In genomic region chrX:115232933-115233496, GRCh38 we compare ENCODE assay signal across 9 cellular contexts. TPM values are rescaled to one million over a fixed set of nuclear protein-coding genes. Genes with fewer than 3 reads are reported as not detected.
DNase-seq lines count a peak whose midpoint lies in the region; ATAC-seq and TF ChIP-seq lines count a peak whose summit lies in the region.
"Had no signal": no experiment of that assay in that cellular context is flagged by ENCODE, and none has a peak within 500 bp of the region (broad histone marks: within the 10 kb centered on the region; RNA-seq: fewer than 3 reads in every experiment).

No MANE protein-coding gene starts in this region.

- H4K20me1 ChIP-seq in neural progenitor cell (ENCODE audit: low read depth): no peaks in the 10 kb centered on the region

- POLR2A ChIA-PET in CD4-positive, alpha-beta memory T cell (lab: Charles Lee; ENCODE audit: partially characterized antibody): no interaction called here

- no peak for TF ChIP-seq RAD21 in liver (IDR thresholded peaks at IDR 0.05)

- H3K9ac ChIP-seq in liver (ENCODE audit: low read depth in 1 of 2, low read length in 2 of 2) (no peak overlapping the region), neural progenitor cell (peak overlapping the region; percentile 15)

- TF ChIP-seq EP300 in esophagus muscularis mucosa (IDR thresholded peaks at IDR 0.05): no peak

- H3K36me3 ChIP-seq in liver (ENCODE audit: control insufficient read depth in 4 of 4, insufficient read depth in 3 of 4, low read depth in 1 of 4, low read length in 3 of 4): no peaks in the 10 kb centered on the region
- no peaks in the 10 kb centered on the region for H3K36me3 ChIP-seq in right lobe of liver
- H3K36me3 ChIP-seq in esophagus muscularis mucosa: no peaks in the 10 kb centered on the region
- no peaks in the 10 kb centered on the region for H3K36me3 ChIP-seq in neural progenitor cell
- H3K36me3 ChIP-seq in aorta (ENCODE audit: control insufficient read depth in 1 of 2, insufficient read depth in 2 of 2, low read length in 1 of 2): no peaks in the 10 kb centered on the region
- H3K36me3 ChIP-seq in CD4-positive, alpha-beta memory T cell (ENCODE audit: insufficient read depth, low read length): no peaks in the 10 kb centered on the region

- no peaks in the 10 kb centered on the region for H3K27me3 Mint-ChIP-seq in neural progenitor cell (ENCODE audit: insufficient read depth, low read depth)
- H3K27me3 Mint-ChIP-seq in CD4-positive, alpha-beta memory T cell: peaks cover 4% of the 10 kb centered on the region in 2 donors

- H3K4me3 Mint-ChIP-seq in neural progenitor cell: peak overlapping the region; percentile 91
- H3K4me3 Mint-ChIP-seq in CD4-positive, alpha-beta memory T cell: peak overlapping the region in 2 of 8 donors; percentile 15 to 54

- H3K9me3 ChIP-seq in liver (ENCODE audit: control insufficient read depth in 4 of 4, low read length in 3 of 4): no peaks in the 10 kb centered on the region
- H3K9me3 ChIP-seq in right lobe of liver: no peaks in the 10 kb centered on the region
- H3K9me3 ChIP-seq in esophagus muscularis mucosa: no peaks in the 10 kb centered on the region
- H3K9me3 ChIP-seq in neural progenitor cell (ENCODE audit: low read depth): no peaks in the 10 kb centered on the region
- no peaks in the 10 kb centered on the region for H3K9me3 ChIP-seq in aorta (ENCODE audit: control insufficient read depth, low read length)
- H3K9me3 ChIP-seq in CD4-positive, alpha-beta memory T cell (ENCODE audit: control insufficient read depth in 1 of 2, low read length in 2 of 2): no peaks in the 10 kb centered on the region

- no peaks in the 10 kb centered on the region for H3K36me3 Mint-ChIP-seq in neural progenitor cell
- no peaks in the 10 kb centered on the region for H3K36me3 Mint-ChIP-seq in CD4-positive, alpha-beta memory T cell
- H3K36me3 Mint-ChIP-seq: CD14-positive monocyte had no signal

- ATAC-seq in right lobe of liver (no peak), aorta (ENCODE audit: low FRiP score) (no peak)

- H3K27ac ChIP-seq in liver (ENCODE audit: low read depth in 1 of 2, low read length in 2 of 2) (no peak overlapping the region), right lobe of liver (no peak overlapping the region), esophagus muscularis mucosa (replicated peaks in 1 of 4) (peak overlapping the region; percentile 78 to 83 (median 81)), neural progenitor cell (no peak overlapping the region), aorta (ENCODE audit: low read depth in 1 of 2, low read length in 2 of 2) (peak overlapping the region in 1 of 2 donors; percentile 7)
- H3K27ac ChIP-seq in CD4-positive, alpha-beta memory T cell (ENCODE audit: low read depth, low read length): no peak overlapping the region

- H3F3A ChIP-seq in neural progenitor cell (ENCODE audit: low read depth): no peaks in the 10 kb centered on the region

- peak overlapping the region; percentile 92 for H3K4me2 ChIP-seq in neural progenitor cell

- peaks cover 47% of the 10 kb centered on the region for H3K79me2 ChIP-seq in neural progenitor cell (ENCODE audit: low read depth)

- DNase-seq in right lobe of liver (no peak), esophagus muscularis mucosa (ENCODE audit: extremely low spot score) (no peak), neural progenitor cell (ENCODE audit: low spot score) (no peak), aorta (no peak), AML-193 (lab: John Stamatoyannopoulos, UW) (no peak), head of caudate nucleus (no peak)
- DNase-seq in CD4-positive, alpha-beta memory T cell: no peak

- peak overlapping the region; percentile 84 for H3K27ac Mint-ChIP-seq in neural progenitor cell
- no peak overlapping the region for H3K27ac Mint-ChIP-seq in CD4-positive, alpha-beta memory T cell

- WGBS in liver: 16% methylated on average over 6 of the region's 6 CpGs
- 16% methylated on average over 6 of the region's 6 CpGs for WGBS in right lobe of liver (ENCODE audit: insufficient coverage, low coverage, low lambda C conversion rate, missing lambda C conversion rate)
- 33% methylated on average over 6 of the region's 6 CpGs for WGBS in esophagus muscularis mucosa
- WGBS in aorta, 2 donors: 1 to 15% methylated on average over 6 of the region's 6 CpGs

- H3K4me1 Mint-ChIP-seq in neural progenitor cell: peaks cover 35% of the 10 kb centered on the region
- H3K4me1 Mint-ChIP-seq in CD4-positive, alpha-beta memory T cell: peaks cover 0 to 7% (median 3%) of the 10 kb centered on the region in 4 donors
- H3K4me1 Mint-ChIP-seq: CD14-positive monocyte had no signal

- intact Hi-C loops in right lobe of liver (cut with DNase I) (no loop called here), esophagus muscularis mucosa (cut with DNase I) (no loop called here), aorta (cut with DNase I) (loop anchor here in 1 of 2 donors (5.0 kb wide), 1 partner anchor 89 kb away; no protein-coding TSS in a partner anchor), head of caudate nucleus (cut with DNase I) (no loop called here)
- intact Hi-C loops in CD4-positive, alpha-beta memory T cell (cut with micrococcal nuclease): no loop called here

- peak overlapping the region; percentile 99 for H2AFZ ChIP-seq in neural progenitor cell (replicated peaks)

- H3K4me3 ChIP-seq in liver (ENCODE audit: low read depth in 1 of 3, low read length in 3 of 3) (peak overlapping the region in 2 of 3 donors; percentile 7 to 43), right lobe of liver (peak overlapping the region in 1 of 3 donors; percentile 9), esophagus muscularis mucosa (peak overlapping the region; percentile 61 to 71 (median 64)), neural progenitor cell (peak overlapping the region; percentile 86), aorta (ENCODE audit: low read length in 2 of 2) (peak overlapping the region; percentile 45 to 72)
- H3K4me3 ChIP-seq in CD4-positive, alpha-beta memory T cell (ENCODE audit: low read length in 2 of 2): no peak overlapping the region

- no peaks in the 10 kb centered on the region for H3K27me3 ChIP-seq in liver (ENCODE audit: control insufficient read depth in 4 of 4, insufficient read depth in 4 of 4, low read length in 3 of 4)
- H3K27me3 ChIP-seq in right lobe of liver: no peaks in the 10 kb centered on the region
- H3K27me3 ChIP-seq in esophagus muscularis mucosa: no peaks in the 10 kb centered on the region
- H3K27me3 ChIP-seq in neural progenitor cell: no peaks in the 10 kb centered on the region
- H3K27me3 ChIP-seq in aorta (ENCODE audit: control insufficient read depth in 1 of 2, insufficient read depth in 2 of 2, low read length in 1 of 2): no peaks in the 10 kb centered on the region
- no peaks in the 10 kb centered on the region for H3K27me3 ChIP-seq in CD4-positive, alpha-beta memory T cell (ENCODE audit: insufficient read depth, low read length)

- TF ChIP-seq CTCF in liver (IDR thresholded peaks at IDR 0.05; ENCODE audit: low read depth, low read length, missing input control) (no peak), right lobe of liver (IDR thresholded peaks at IDR 0.05) (no peak), esophagus muscularis mucosa (IDR thresholded peaks at IDR 0.05) (no peak), neural progenitor cell (IDR thresholded peaks at IDR 0.05) (no peak)

- H3K9me3 Mint-ChIP-seq in neural progenitor cell: no peaks in the 10 kb centered on the region
- H3K9me3 Mint-ChIP-seq in CD4-positive, alpha-beta memory T cell: peaks cover 0 to 3% (median 0%) of the 10 kb centered on the region in 8 donors

- TF ChIP-seq POLR2A in right lobe of liver (IDR thresholded peaks at IDR 0.05) (no peak), esophagus muscularis mucosa (IDR thresholded peaks at IDR 0.05; ENCODE audit: low read depth) (no peak)

- no peaks in the 10 kb centered on the region for H3K4me1 ChIP-seq in liver (ENCODE audit: control insufficient read depth in 4 of 4, insufficient read depth in 4 of 4, low read length in 3 of 4)
- H3K4me1 ChIP-seq in right lobe of liver: no peaks in the 10 kb centered on the region
- peaks cover 0 to 39% (median 7%) of the 10 kb centered on the region in 4 donors for H3K4me1 ChIP-seq in esophagus muscularis mucosa
- peaks cover 27% of the 10 kb centered on the region for H3K4me1 ChIP-seq in neural progenitor cell
- H3K4me1 ChIP-seq in aorta (ENCODE audit: control insufficient read depth in 1 of 2, insufficient read depth in 2 of 2, low read length in 2 of 2): no peaks in the 10 kb centered on the region
- no peaks in the 10 kb centered on the region for H3K4me1 ChIP-seq in CD4-positive, alpha-beta memory T cell (ENCODE audit: insufficient read depth, low read length)

- CTCF ChIA-PET in CD4-positive, alpha-beta memory T cell (lab: Charles Lee; ENCODE audit: partially characterized antibody): no interaction called here

RNA-seq across cellular contexts. Expression of gene LRCH2, which starts 0.9 kb away (rescaled TPM):
- under 1 TPM; 0.42 TPM for total RNA-seq in liver
- under 1 TPM; 0.06 to 0.07 TPM for polyA plus RNA-seq in liver
- under 1 TPM; 0.07 to 0.23 (median 0.12) TPM for total RNA-seq in right lobe of liver
- total RNA-seq in esophagus muscularis mucosa: 10 to 100 TPM in 2 of 4 donors, 1 to 10 TPM in 2; 9.8 to 15.9 (median 10.7) TPM
- total RNA-seq in neural progenitor cell (ENCODE audit: low replicate concordance): 18.1 and 24.9 TPM in 2 replicates
- total RNA-seq in aorta: 10 to 100 TPM in 1 of 2 donors, 1 to 10 TPM in 1; 9.5 to 10.9 TPM
- 1 to 10 TPM; 2.6 to 3.8 TPM for polyA plus RNA-seq in aorta
- total RNA-seq in CD4-positive, alpha-beta memory T cell: not detected
- polyA plus RNA-seq in CD4-positive, alpha-beta memory T cell: not detected
- polyA plus RNA-seq: CD14-positive monocyte had no signal

RNA-seq across cellular contexts. Expression of gene RBMXL3, which starts 43.8 kb away (rescaled TPM):
- total RNA-seq in liver (not detected), right lobe of liver (not detected), esophagus muscularis mucosa (not detected), neural progenitor cell (ENCODE audit: low replicate concordance) (not detected in 2 replicates), aorta (not detected)
- polyA plus RNA-seq in liver (not detected), aorta (not detected)
- total RNA-seq in CD4-positive, alpha-beta memory T cell: not detected
- not detected for polyA plus RNA-seq in CD4-positive, alpha-beta memory T cell
- polyA plus RNA-seq: CD14-positive monocyte had no signal

RNA-seq across cellular contexts. Expression of gene LUZP4, which starts 56.5 kb away (rescaled TPM):
- not detected for total RNA-seq in liver
- polyA plus RNA-seq in liver: not detected
- total RNA-seq in right lobe of liver: not detected
- not detected for total RNA-seq in esophagus muscularis mucosa
- not detected in 2 replicates for total RNA-seq in neural progenitor cell (ENCODE audit: low replicate concordance)
- not detected for total RNA-seq in aorta
- polyA plus RNA-seq in aorta: not detected
- not detected for total RNA-seq in CD4-positive, alpha-beta memory T cell
- not detected for polyA plus RNA-seq in CD4-positive, alpha-beta memory T cell
- polyA plus RNA-seq: CD14-positive monocyte had no signal

Comparison
In these comparisons a context has a peak if more than half of its experiments do, and no peak if none do; other contexts are left out.
1. H3K27ac ChIP-seq: peak in esophagus muscularis mucosa (4 of 4); none in liver (0 of 2), right lobe of liver (0 of 3), neural progenitor cell (single experiment) and CD4-positive, alpha-beta memory T cell (single experiment).
2. H3K4me3 ChIP-seq: peak in liver (2 of 3), esophagus muscularis mucosa (4 of 4), neural progenitor cell (single experiment) and aorta (2 of 2); none in CD4-positive, alpha-beta memory T cell (0 of 2).
3. RNA of gene LRCH2, which starts 0.9 kb away (total RNA-seq): 18.1 to 24.9 TPM in neural progenitor cell, 9.8 to 15.9 TPM in esophagus muscularis mucosa and 9.5 to 10.9 TPM in aorta; 0.42 TPM in liver, 0.07 to 0.23 TPM in right lobe of liver and not detected in CD4-positive, alpha-beta memory T cell; every median in the first group is over 4 times any median in the second.